10 cellular contexts compared by ENCODE assay signal in the genomic region with DNA sequence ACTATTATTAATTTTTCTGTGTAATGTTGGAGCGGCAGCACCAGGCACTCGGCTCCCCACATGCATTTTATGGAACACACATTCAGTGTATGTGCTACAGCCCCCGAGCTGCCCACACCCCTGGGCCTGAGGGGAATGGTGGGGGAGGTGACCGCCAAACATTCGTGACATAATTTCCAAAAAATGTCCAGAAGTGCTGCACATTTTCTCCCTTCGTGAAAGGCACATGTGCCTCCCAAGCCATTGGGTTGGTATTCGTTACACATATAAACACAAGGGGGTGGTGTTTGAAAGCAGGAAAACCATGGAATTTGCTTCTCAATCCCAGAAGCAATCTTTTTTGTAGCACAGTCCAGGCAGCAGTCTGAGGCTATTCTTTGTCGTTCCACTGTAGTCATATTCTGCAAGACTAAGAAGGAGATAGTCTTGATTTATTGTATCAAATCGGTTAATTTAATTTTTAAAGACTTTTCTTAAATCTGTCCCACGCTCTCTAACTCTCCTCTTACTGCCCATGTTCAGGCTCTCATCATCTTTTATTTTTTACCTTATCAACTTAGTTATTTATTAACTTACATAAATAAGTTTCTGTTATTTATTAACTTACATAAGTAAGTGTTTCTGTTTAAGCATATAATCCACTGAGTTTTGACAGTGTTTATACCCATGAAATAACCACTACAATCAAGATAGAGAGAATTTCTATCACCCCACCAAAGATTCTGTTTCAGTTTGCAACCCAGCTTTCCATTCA. TPM values are rescaled to one million over a fixed set of nuclear protein-coding genes. Genes with fewer than 3 reads are reported as not detected.
A peak's percentile ranks its signal among the peaks of the same experiment; 100 is the strongest.
DNase-seq lines count a peak whose midpoint lies in the region; ATAC-seq and TF ChIP-seq lines count a peak whose summit lies in the region.
"Had no signal": no experiment of that assay in that cellular context is flagged by ENCODE, and none has a peak within 500 bp of the region (broad histone marks: within the 10 kb centered on the region; RNA-seq: fewer than 3 reads in every experiment).

No MANE protein-coding gene starts in this region.

- TF ChIP-seq EP300 in transverse colon (IDR thresholded peaks at IDR 0.05; ENCODE audit: low read depth): no peak

- H3K27ac Mint-ChIP-seq in T-helper 17 cell: no peak overlapping the region
- H3K27ac Mint-ChIP-seq: CD8-positive, alpha-beta memory T cell had no signal

- H3K4me3 ChIP-seq in transverse colon: no peak overlapping the region
- H3K4me3 ChIP-seq in effector memory CD4-positive, alpha-beta T cell (ENCODE audit: insufficient read depth, low read depth, low read length, poor library complexity, severe bottlenecking): no peak overlapping the region
- H3K4me3 ChIP-seq: SJSA1 had no signal

- H3K36me3 ChIP-seq in transverse colon: no peaks in the 10 kb centered on the region
- H3K36me3 ChIP-seq in effector memory CD4-positive, alpha-beta T cell (ENCODE audit: control insufficient read depth, insufficient read depth, low read length): no peaks in the 10 kb centered on the region
- H3K36me3 ChIP-seq: SJSA1 had no signal

- TF ChIP-seq CTCF in transverse colon (IDR thresholded peaks at IDR 0.05): peak; percentile 17 to 33 (median 22)

- peaks cover 0 to 31% (median 22%) of the 10 kb centered on the region in 4 donors for H3K4me1 ChIP-seq in transverse colon
- no peaks in the 10 kb centered on the region for H3K4me1 ChIP-seq in effector memory CD4-positive, alpha-beta T cell (ENCODE audit: control insufficient read depth, insufficient read depth, low read length, poor library complexity, severe bottlenecking)

- 25 to 32% methylated on average over 5 to 10 of the region's 10 CpGs for WGBS in transverse colon (ENCODE audit: low coverage in 1 of 2), 2 donors

- in situ Hi-C loops in transverse colon (cut with MboI; ENCODE audit: low pct_ligation_motif_present in 1 of 4, low pct_unique_long_range_greater_than_20kb in 1 of 4, low sequenced_read_pairs in 3 of 4): loop anchor here in 3 of 4 donors (25.0 kb wide), 2 partner anchors 195 to 395 kb away; a partner anchor contains a TSS

- no peak for TF ChIP-seq POLR2A in transverse colon (IDR thresholded peaks at IDR 0.05)

- no peak for ATAC-seq in T-helper 17 cell

- peak; percentile 2 for DNase-seq in NCI-H510A treated with DMSO at 0.1 percent for 48 hours (lab: John Stamatoyannopoulos, UW)
- DNase-seq in NCI-H510A (lab: John Stamatoyannopoulos, UW): no peak
- peak; percentile 75 for DNase-seq in astrocyte of the hippocampus (ENCODE audit: low read depth, low spot score)
- DNase-seq in islet precursor cell: peak; percentile 57
- DNase-seq in transverse colon: no peak
- no peak for DNase-seq in NCI-H1930 (lab: John Stamatoyannopoulos, UW)
- DNase-seq in effector memory CD4-positive, alpha-beta T cell: no peak
- no peak for DNase-seq in T-helper 17 cell

- H3K4me3 Mint-ChIP-seq in T-helper 17 cell: no peak overlapping the region
- H3K4me3 Mint-ChIP-seq: CD8-positive, alpha-beta memory T cell had no signal

- no peaks in the 10 kb centered on the region for H3K4me1 Mint-ChIP-seq in T-helper 17 cell
- H3K4me1 Mint-ChIP-seq: CD8-positive, alpha-beta memory T cell had no signal

- peak overlapping the region; percentile 24 to 54 (median 38) for H3K27ac ChIP-seq in transverse colon
- no peak overlapping the region for H3K27ac ChIP-seq in effector memory CD4-positive, alpha-beta T cell (ENCODE audit: insufficient read depth, low read length, poor library complexity, severe bottlenecking)
- H3K27ac ChIP-seq: SJSA1 had no signal

- intact Hi-C loops in transverse colon (cut with DNase I; ENCODE audit: low total_unique reads): no loop called here

- H3K36me3 Mint-ChIP-seq in T-helper 17 cell (ENCODE audit: low read depth): peaks cover 4% of the 10 kb centered on the region

- peaks cover 6% of the 10 kb centered on the region for H3K27me3 ChIP-seq in transverse colon
- H3K27me3 ChIP-seq in effector memory CD4-positive, alpha-beta T cell (replicated peaks; ENCODE audit: control insufficient read depth, insufficient read depth, low read length, poor library complexity, severe bottlenecking): peaks cover 3% of the 10 kb centered on the region

- no peaks in the 10 kb centered on the region for H3K9me3 ChIP-seq in transverse colon
- no peaks in the 10 kb centered on the region for H3K9me3 ChIP-seq in effector memory CD4-positive, alpha-beta T cell (ENCODE audit: control insufficient read depth, low read length)
- no peaks in the 10 kb centered on the region for H3K9me3 ChIP-seq in T-helper 17 cell (ENCODE audit: control insufficient read depth, low read length, poor library complexity, severe bottlenecking)
- H3K9me3 ChIP-seq: SJSA1 had no signal

- peaks cover 21% of the 10 kb centered on the region for H3K27me3 Mint-ChIP-seq in T-helper 17 cell

RNA-seq across cellular contexts. Expression of a gene that starts 39.2 kb away (rescaled TPM):
- 100 to 1,000 TPM in 1 of 4 donors, 10 to 100 TPM in 3; 18.5 to 159 (median 42.2) TPM for total RNA-seq in transverse colon
- 10 to 100 TPM; 60.8 to 86.1 TPM for total RNA-seq in T-helper 17 cell

Comparison
In these comparisons a context has a peak if more than half of its experiments do, and no peak if none do; other contexts are left out.
1. DNase-seq: peak in NCI-H510A treated with DMSO at 0.1 percent for 48 hours (single experiment), astrocyte of the hippocampus (single experiment) and islet precursor cell (single experiment); none in NCI-H510A (single experiment), transverse colon (single experiment), NCI-H1930 (0 of 2), effector memory CD4-positive, alpha-beta T cell (0 of 3) and T-helper 17 cell (0 of 3).